Comparison of ENCODE assay signal across 21 cellular contexts in the genomic region with DNA sequence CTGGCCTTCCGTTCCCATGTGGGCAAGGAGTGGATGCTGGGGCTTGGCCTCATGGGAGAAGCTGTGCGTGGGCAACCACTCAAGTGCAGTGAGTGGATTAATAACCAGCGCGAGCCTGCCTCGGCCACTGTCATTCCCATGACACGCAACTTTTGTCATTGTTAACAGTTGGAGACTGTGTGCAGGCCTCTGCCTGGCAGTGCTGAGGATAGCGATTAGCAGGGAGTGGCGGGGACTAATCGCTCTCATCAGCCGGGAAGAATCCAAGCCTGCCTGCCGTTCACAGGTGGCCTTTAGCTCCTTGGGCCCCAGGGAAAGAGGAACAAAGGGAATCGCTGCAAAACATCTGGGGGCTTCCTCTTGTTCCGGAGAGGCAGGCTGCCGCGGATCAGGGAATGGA. TPM values are rescaled to one million over a fixed set of nuclear protein-coding genes. Genes with fewer than 3 reads are reported as not detected.
DNase-seq lines count a peak whose midpoint lies in the region; TF ChIP-seq lines count a peak whose summit lies in the region.
"Had no signal": no experiment of that assay in that cellular context is flagged by ENCODE, and none has a peak within 500 bp of the region (broad histone marks: within the 10 kb centered on the region; RNA-seq: fewer than 3 reads in every experiment).

No MANE protein-coding gene starts in this region.

- no peak for TF ChIP-seq POLR2A in prostate gland (IDR thresholded peaks at IDR 0.05)

- WGBS in prostate gland: 95% methylated on average over 15 of the region's 15 CpGs

- intact Hi-C loops in dorsolateral prefrontal cortex (cut with DNase I): no loop called here
- intact Hi-C loops in prostate gland (cut with DNase I): no loop called here

- no peaks in the 10 kb centered on the region for H3K9me3 ChIP-seq in prostate gland
- H3K9me3 ChIP-seq: A549 had no signal

- DNase-seq in NCI-H82 (lab: John Stamatoyannopoulos, UW) (peak; percentile 47), NCI-H82 treated with DMSO at 0.1 percent for 48 hours (lab: John Stamatoyannopoulos, UW; ENCODE audit: unreplicated experiment) (no peak), dorsolateral prefrontal cortex (peak in 4 of 10 donors; percentile 59 to 65 (median 62)), medulla oblongata (ENCODE audit: extremely low spot score) (peak; percentile 76), HT-29 (ENCODE audit: low spot score) (no peak), NOMO-1 treated with dmso at 0.1 percent for 144 hours (lab: John Stamatoyannopoulos, UW; ENCODE audit: unreplicated experiment) (no peak), prostate gland (ENCODE audit: low spot score) (no peak)
- DNase-seq: activated CD4-positive, alpha-beta T cell treated with anti-CD3 and anti-CD28 coated beads for 1 hour; activated naive CD8-positive, alpha-beta T cell treated with anti-CD3 and anti-CD28 coated beads, Interleukin-2, amount 50 U/mL, for 24 hours; DMS153; immature natural killer cell; natural killer cell; NCI-H187; PC-3; stimulated activated CD4-positive, alpha-beta T cell treated with anti-CD3 and anti-CD28 coated beads, Interleukin-15, amount 100 ng/mL, for 24 hours; stimulated activated naive B cell treated with anti-CD40 and anti-IgM and Interleukin-4, amounts not matched to agents 10 μg/mL and 1 μg/mL and 100 μg/mL, for 72 hours; T-helper 9 cell had no signal

- peak in 1 of 56 donors; percentile 9 for TF ChIP-seq CTCF in dorsolateral prefrontal cortex (IDR thresholded peaks at IDR 0.05 in 54 of 56, conservative IDR thresholded peaks at IDR 0.05 in 2 of 56; ENCODE audit: low read depth in 1 of 56, partially characterized antibody in 56 of 56)
- TF ChIP-seq CTCF in prostate gland (IDR thresholded peaks at IDR 0.05): no peak

- H3K4me1 ChIP-seq in prostate gland (replicated peaks): no peaks in the 10 kb centered on the region

- H3K27me3 ChIP-seq in dorsolateral prefrontal cortex: no peaks in the 10 kb centered on the region
- H3K27me3 ChIP-seq in prostate gland (replicated peaks; ENCODE audit: insufficient read depth): no peaks in the 10 kb centered on the region

- H3K36me3 ChIP-seq in prostate gland: no peaks in the 10 kb centered on the region

- H3K27ac ChIP-seq in dorsolateral prefrontal cortex: peak overlapping the region in 57 of 59 donors; percentile 0 to 99 (median 73)
- H3K27ac ChIP-seq in temporal lobe (ENCODE audit: low read depth, low read length): peak overlapping the region; percentile 61
- no peak overlapping the region for H3K27ac ChIP-seq in prostate gland
- H3K27ac ChIP-seq: C4-2B, SK-N-MC had no signal

- H3K4me3 ChIP-seq in dorsolateral prefrontal cortex (no peak overlapping the region), prostate gland (no peak overlapping the region)
- H3K4me3 ChIP-seq: A549, SK-N-MC had no signal

RNA-seq across cellular contexts. Expression of gene CTIF, which starts 53.7 kb away (rescaled TPM):
- total RNA-seq in dorsolateral prefrontal cortex: 100 to 1,000 TPM; 148 to 308 (median 218) TPM
- total RNA-seq in temporal lobe: 59.0 TPM
- 8.3 and 10.4 TPM in 2 replicates for total RNA-seq in HT-29 (2014; rRNA removed; shearing (Covaris generic))
- 10 to 100 TPM in 1 of 2 donors, 1 to 10 TPM in 1; 8.1 to 57.9 TPM for total RNA-seq in prostate gland

Comparison
In these comparisons a context has a peak if more than half of its experiments do, and no peak if none do; other contexts are left out.
1. DNase-seq: peak in NCI-H82 (single experiment) and medulla oblongata (single experiment); none in NCI-H82 treated with DMSO at 0.1 percent for 48 hours (single experiment), HT-29 (single experiment), NOMO-1 treated with dmso at 0.1 percent for 144 hours (single experiment) and prostate gland (single experiment).
2. H3K27ac ChIP-seq: peak in dorsolateral prefrontal cortex (57 of 59) and temporal lobe (single experiment); none in prostate gland (0 of 2).